ENCODE assay signal across 1 cellular context in genomic region chr6:53669592-53669991, GRCh38.
TF ChIP-seq lines count a peak whose summit lies in the region.

No MANE protein-coding gene starts in this region.

TF ChIP-seq in GM12878, 131 proteins besides CTCF, POLR2A, EP300 and RAD21 (continued from another document):
- TF ChIP-seq ZBTB40 (IDR thresholded peaks at IDR 0.05; ENCODE audit: borderline replicate concordance) (no peak), ESRRA (IDR thresholded peaks at IDR 0.05; ENCODE audit: low read length) (no peak), POU2F2 (IDR thresholded peaks at IDR 0.05; ENCODE audit: borderline replicate concordance, low read depth, low read length) (no peak), NR2C2 (IDR thresholded peaks at IDR 0.05; ENCODE audit: borderline replicate concordance, control insufficient read depth, insufficient read length, low read depth) (peak; percentile 62), ELK1 (IDR thresholded peaks at IDR 0.05; ENCODE audit: low read depth, low read length) (no peak), ATF2 (IDR thresholded peaks at IDR 0.05; ENCODE audit: low read length) (no peak)
